In genomic region chr14:38839743-38840375, GRCh38 we compare ENCODE assay signal across 17 cellular contexts.
DNase-seq lines count a peak whose midpoint lies in the region; ATAC-seq, FAIRE-seq and TF ChIP-seq lines count a peak whose summit lies in the region.
"Had no signal": no experiment of that assay in that cellular context is flagged by ENCODE, and none has a peak within 500 bp of the region (broad histone marks: within the 10 kb centered on the region; RNA-seq: fewer than 3 reads in every experiment).

No MANE protein-coding gene starts in this region.

- ATAC-seq in SK-N-SH treated with all-trans-retinoic acid at 6 μM for 48 hours, result no peak
- ATAC-seq: left ventricle myocardium superior, natural killer cell, psoas muscle had no signal

- POLR2A ChIA-PET in SK-N-SH (lab: Yijun Ruan, JAX), result no interaction called here

- no peak for TF ChIP-seq POLR2A in GM12891 (IDR thresholded peaks at IDR 0.05; ENCODE audit: low read depth, low read length)

- DNase-seq in SK-N-SH, result no peak
- peak; percentile 81 for DNase-seq in amniotic epithelial cell (ENCODE audit: low read depth)
- DNase-seq in kidney epithelial cell (ENCODE audit: low read depth), result peak; percentile 4
- DNase-seq in type B pancreatic cell (ENCODE audit: extremely low spot score, unreplicated experiment), result no peak
- no peak for DNase-seq in NCI-H1105 (lab: John Stamatoyannopoulos, UW)
- no peak for DNase-seq in GM12891 (ENCODE audit: insufficient read length, low spot score)
- no peak for DNase-seq in SJCRH30
- DNase-seq: ACHN, Caco-2, left ventricle myocardium superior, natural killer cell, NCI-H1048, psoas muscle had no signal

- H3K36me3 ChIP-seq in SK-N-SH (replicated peaks in 1 of 2; ENCODE audit: control insufficient read depth in 1 of 2, insufficient read depth in 2 of 2, low read length in 1 of 2), result no peaks in the 10 kb centered on the region
- H3K36me3 ChIP-seq in kidney epithelial cell (ENCODE audit: control insufficient read depth, insufficient read depth, low read length), result no peaks in the 10 kb centered on the region
- no peaks in the 10 kb centered on the region for H3K36me3 ChIP-seq in SJCRH30
- H3K36me3 ChIP-seq: SJSA1 had no signal

- 2% methylated on average over 3 of the region's 3 CpGs for WGBS in SK-N-SH (ENCODE audit: low lambda C conversion rate)

- peaks cover 9% of the 10 kb centered on the region for H3K4me1 Mint-ChIP-seq in type B pancreatic cell (ENCODE audit: unreplicated experiment)
- H3K4me1 Mint-ChIP-seq: natural killer cell had no signal

- no peaks in the 10 kb centered on the region for H3K9me2 ChIP-seq in SK-N-SH

- no peak overlapping the region for H3K4me3 ChIP-seq in SK-N-SH (ENCODE audit: low read depth in 2 of 2, low read length in 1 of 2)
- H3K4me3 ChIP-seq in kidney epithelial cell (ENCODE audit: low read depth, low read length), result no peak overlapping the region
- no peak overlapping the region for H3K4me3 ChIP-seq in SJCRH30
- H3K4me3 ChIP-seq: psoas muscle, SJSA1 had no signal

- no peak for FAIRE-seq in GM12891 (lab: Jason Lieb, UNC)
- FAIRE-seq: GM19239 had no signal

- CTCF ChIA-PET in SK-N-SH (lab: Yijun Ruan, JAX), result no interaction called here

- H3K27me3 Mint-ChIP-seq in type B pancreatic cell, result no peaks in the 10 kb centered on the region

- no peaks in the 10 kb centered on the region for H3K9me3 Mint-ChIP-seq in type B pancreatic cell
- H3K9me3 Mint-ChIP-seq: activated T-helper 1 cell treated with anti-CD3 and anti-CD28 coated beads, Interleukin-12 subunit alpha, Interleukin-12 subunit beta, Interleukin-2, Interleukin-4 antibody, amounts not matched to agents 30 ng/mL and 10 ng/mL and 1 ng/mL, durations not matched to agents 14 hours and 24 hours and 36 hours had no signal

- no peak overlapping the region for H2AFZ ChIP-seq in SK-N-SH (ENCODE audit: low read depth)

- no peaks in the 10 kb centered on the region for H3K36me3 Mint-ChIP-seq in type B pancreatic cell
- H3K36me3 Mint-ChIP-seq: natural killer cell had no signal

- TF ChIP-seq RAD21 in SK-N-SH (IDR thresholded peaks at IDR 0.05; ENCODE audit: low read length), result no peak

- H3K9ac ChIP-seq in SK-N-SH, result no peak overlapping the region

- no peaks in the 10 kb centered on the region for H3F3A ChIP-seq in SK-N-SH (replicated peaks; ENCODE audit: insufficient read depth)

- H3K9me3 ChIP-seq in SK-N-SH (no peaks in the 10 kb centered on the region), SJCRH30 (replicated peaks) (no peaks in the 10 kb centered on the region)
- H3K9me3 ChIP-seq: Caco-2, psoas muscle, SJSA1 had no signal

- H4K20me1 ChIP-seq in SK-N-SH (ENCODE audit: insufficient read depth), result no peaks in the 10 kb centered on the region

- H3K27me3 ChIP-seq in SK-N-SH (ENCODE audit: insufficient read depth) (no peaks in the 10 kb centered on the region; the same call in 1 of the 2 replicates), kidney epithelial cell (ENCODE audit: control insufficient read depth, insufficient read depth, low read length) (no peaks in the 10 kb centered on the region), SJCRH30 (no peaks in the 10 kb centered on the region)
- H3K27me3 ChIP-seq: SJSA1 had no signal

- TF ChIP-seq EP300 in SK-N-SH (IDR thresholded peaks at IDR 0.05; ENCODE audit: borderline replicate concordance in 1 of 2, low read depth in 1 of 2, low read length in 1 of 2), result no peak

- TF ChIP-seq CTCF in SK-N-SH (IDR thresholded peaks at IDR 0.05) (no peak), kidney epithelial cell (IDR thresholded peaks at IDR 0.05; ENCODE audit: insufficient read depth, low read length, poor library complexity, severe bottlenecking) (no peak), type B pancreatic cell (conservative IDR thresholded peaks at IDR 0.05) (no peak)

- no peak overlapping the region for H3K27ac ChIP-seq in SK-N-SH (ENCODE audit: low read depth in 2 of 2, low read length in 1 of 2)
- no peak overlapping the region for H3K27ac ChIP-seq in SJCRH30
- H3K27ac ChIP-seq: psoas muscle, SJSA1 had no signal

- H3K4me1 ChIP-seq in SK-N-SH (ENCODE audit: control insufficient read depth in 1 of 2, insufficient read depth in 2 of 2, low read depth in 1 of 2, low read length in 1 of 2) (no peaks in the 10 kb centered on the region; a peak in 1 of 4 replicates), SJCRH30 (0 out of 2 replicates have a peak, but pooled peaks cover 9% of the 10 kb centered on the region)
- H3K4me1 ChIP-seq: psoas muscle, SJSA1 had no signal

- no peaks in the 10 kb centered on the region for H3K79me2 ChIP-seq in SK-N-SH (ENCODE audit: insufficient read depth)

- H3K27ac Mint-ChIP-seq in type B pancreatic cell, result peak overlapping the region; percentile 70
- H3K27ac Mint-ChIP-seq: activated T-helper 1 cell treated with anti-CD3 and anti-CD28 coated beads, Interleukin-12 subunit alpha, Interleukin-12 subunit beta, Interleukin-2, Interleukin-4 antibody, amounts not matched to agents 30 ng/mL and 10 ng/mL and 1 ng/mL, durations not matched to agents 14 hours and 24 hours and 36 hours; natural killer cell had no signal

- H3K4me2 ChIP-seq in SK-N-SH, result no peak overlapping the region

- H3K4me3 Mint-ChIP-seq in type B pancreatic cell, result no peak overlapping the region
- H3K4me3 Mint-ChIP-seq: activated T-helper 1 cell treated with anti-CD3 and anti-CD28 coated beads, Interleukin-12 subunit alpha, Interleukin-12 subunit beta, Interleukin-2, Interleukin-4 antibody, amounts not matched to agents 30 ng/mL and 10 ng/mL and 1 ng/mL, durations not matched to agents 14 hours and 24 hours and 36 hours; natural killer cell had no signal

TF ChIP-seq in SK-N-SH treated with all-trans-retinoic acid at 6 μM for 48 hours, 23 proteins besides CTCF, POLR2A, EP300 and RAD21:
- TF ChIP-seq ISL1 (CRISPR knock-in tag; IDR thresholded peaks at IDR 0.05) (peak; percentile 15; the same call in 1 of the 2 replicates), BACH2 (CRISPR knock-in tag; IDR thresholded peaks at IDR 0.05; ENCODE audit: borderline replicate concordance) (no peak)

TF ChIP-seq in SK-N-SH, 30 proteins besides CTCF, POLR2A, EP300 and RAD21 (continues in another document):
- TF ChIP-seq USF1 (IDR thresholded peaks at IDR 0.05; ENCODE audit: borderline replicate concordance, low read depth) (no peak), GABPA (IDR thresholded peaks at IDR 0.05; ENCODE audit: low read depth) (no peak), RFX5 (IDR thresholded peaks at IDR 0.05; ENCODE audit: low read length) (no peak), CHD2 (IDR thresholded peaks at IDR 0.05; ENCODE audit: low read length, partially characterized antibody) (no peak), GATA2 (CRISPR knock-in tag; IDR thresholded peaks at IDR 0.05) (no peak), SMC3 (IDR thresholded peaks at IDR 0.05; ENCODE audit: low read depth, low read length) (no peak), TEAD4 (IDR thresholded peaks at IDR 0.05; ENCODE audit: borderline replicate concordance, insufficient read depth) (no peak), RCOR1 (IDR thresholded peaks at IDR 0.05; ENCODE audit: low read length) (no peak), SIN3A (IDR thresholded peaks at IDR 0.05; ENCODE audit: borderline replicate concordance, low read depth, low read length) (no peak), RXRA (IDR thresholded peaks at IDR 0.05; ENCODE audit: borderline replicate concordance, low read depth) (no peak), MXI1 (IDR thresholded peaks at IDR 0.05; ENCODE audit: low read depth, low read length) (no peak)

TF ChIP-seq in GM12891, 5 proteins besides CTCF, POLR2A, EP300 and RAD21:
- TF ChIP-seq POU2F2 (IDR thresholded peaks at IDR 0.05; ENCODE audit: low read depth, low read length) (no peak), SPI1 (IDR thresholded peaks at IDR 0.05; ENCODE audit: low read depth, low read length) (no peak), POLR2AphosphoS5 (IDR thresholded peaks at IDR 0.05; ENCODE audit: low read depth, low read length) (no peak), PAX5 (IDR thresholded peaks at IDR 0.05; ENCODE audit: insufficient read depth, low read length, severe bottlenecking) (no peak), TAF1 (IDR thresholded peaks at IDR 0.05; ENCODE audit: low read depth, low read length) (no peak)

Comparison
In these comparisons a context has a peak if more than half of its experiments do, and no peak if none do; other contexts are left out.
1. DNase-seq: peak in amniotic epithelial cell (single experiment) and kidney epithelial cell (single experiment); none in SK-N-SH (single experiment), type B pancreatic cell (single experiment), NCI-H1105 (single experiment), GM12891 (single experiment) and SJCRH30 (0 of 2).